ENCODE assay signal across 9 cellular contexts in genomic region chrX:47649781-47650163, GRCh38. TPM values are rescaled to one million over a fixed set of nuclear protein-coding genes. Genes with fewer than 3 reads are reported as not detected.
DNase-seq lines count a peak whose midpoint lies in the region; ATAC-seq, FAIRE-seq and TF ChIP-seq lines count a peak whose summit lies in the region.
"Had no signal": no experiment of that assay in that cellular context is flagged by ENCODE, and none has a peak within 500 bp of the region (broad histone marks: within the 10 kb centered on the region; RNA-seq: fewer than 3 reads in every experiment).

No MANE protein-coding gene starts in this region.

- peak overlapping the region; percentile 58; the same call in 1 of the 2 replicates for H3K4me2 ChIP-seq in HepG2 (ENCODE audit: low read depth, low read length)

- peaks cover 0 to 5% of the 10 kb centered on the region in 2 experiments; a peak in 3 of 5 replicates for H3K36me3 ChIP-seq in HepG2 (replicated peaks in 1 of 2; ENCODE audit: control insufficient read depth in 1 of 2, insufficient read depth in 2 of 2, low read length in 2 of 2)
- H3K36me3 ChIP-seq in tibial nerve: peaks cover 0 to 9% (median 0%) of the 10 kb centered on the region in 3 donors

- 65% methylated on average over 11 of the region's 11 CpGs for WGBS in HepG2 (ENCODE audit: low lambda C conversion rate)
- WGBS in tibial nerve, 2 donors: 0 to 45% methylated on average over 10 to 11 of the region's 11 CpGs

- no peaks in the 10 kb centered on the region for H3K9me3 Mint-ChIP-seq in activated T-cell treated with anti-CD3 and anti-CD28 coated beads, Interleukin-2, amount 50 U/mL, for 4 hours
- H3K9me3 Mint-ChIP-seq in activated naive CD8-positive, alpha-beta T cell treated with anti-CD3 and anti-CD28 coated beads, Interleukin-2, amount 10 ng/mL, durations not matched to agents 7 days and 5 days: no peaks in the 10 kb centered on the region

- H3K27ac ChIP-seq in HepG2 (ENCODE audit: extremely low read length, insufficient read depth, low read length) (no peak overlapping the region), tibial nerve (peak overlapping the region; percentile 83 to 95 (median 90))

- TF ChIP-seq RAD21 in HepG2 (CRISPR knock-in tag; IDR thresholded peaks at IDR 0.05): no peak

- CTCF ChIA-PET in HepG2 (lab: Yijun Ruan, JAX; ENCODE audit: low intra/inter-chr PET ratio, low total read pairs): no interaction called here

- no peak for ATAC-seq in activated T-cell treated with anti-CD3 and anti-CD28 coated beads, Interleukin-2, amount 50 U/mL, for 4 hours
- ATAC-seq in activated naive CD8-positive, alpha-beta T cell treated with anti-CD3 and anti-CD28 coated beads, Interleukin-2, amount 10 ng/mL, durations not matched to agents 7 days and 5 days (ENCODE audit: low read depth): no peak
- no peak for ATAC-seq in HepG2
- ATAC-seq in left colon: no peak

- DNase-seq in activated T-cell treated with anti-CD3 and anti-CD28 coated beads, Interleukin-2, amount 50 U/mL, for 4 hours: no peak
- no peak for DNase-seq in activated T-cell treated with anti-CD3 and anti-CD28 coated beads for 4 hours
- DNase-seq in activated naive CD8-positive, alpha-beta T cell treated with anti-CD3 and anti-CD28 coated beads, Interleukin-2, amount 10 ng/mL, durations not matched to agents 7 days and 5 days: no peak
- no peak for DNase-seq in HepG2 (ENCODE audit: low spot score)
- no peak for DNase-seq in tibial nerve (ENCODE audit: low spot score in 2 of 2)
- DNase-seq in inferior parietal cortex (ENCODE audit: extremely low spot score): no peak
- DNase-seq in SIG-M5 treated with dmso at 0.1 percent for 504 hours (lab: John Stamatoyannopoulos, UW; ENCODE audit: unreplicated experiment): no peak
- DNase-seq in left colon: no peak

- no peaks in the 10 kb centered on the region for H3K9me3 ChIP-seq in HepG2 (ENCODE audit: low read length)
- no peaks in the 10 kb centered on the region for H3K9me3 ChIP-seq in tibial nerve

- H3K27me3 Mint-ChIP-seq in activated T-cell treated with anti-CD3 and anti-CD28 coated beads, Interleukin-2, amount 50 U/mL, for 4 hours (ENCODE audit: low read depth): no peaks in the 10 kb centered on the region
- no peaks in the 10 kb centered on the region for H3K27me3 Mint-ChIP-seq in activated naive CD8-positive, alpha-beta T cell treated with anti-CD3 and anti-CD28 coated beads, Interleukin-2, amount 10 ng/mL, durations not matched to agents 7 days and 5 days

- no peaks in the 10 kb centered on the region for H4K20me1 ChIP-seq in HepG2 (ENCODE audit: insufficient read depth, low read length)

- POLR2A ChIA-PET in activated naive CD8-positive, alpha-beta T cell treated with anti-CD3 and anti-CD28 coated beads, Interleukin-2, amount 10 ng/mL, durations not matched to agents 7 days and 5 days (lab: Charles Lee): interaction anchor here (1.2 to 1.6 kb wide), 2 partner anchors 93 to 416 kb away, joined by 7 to 8 read pairs; no protein-coding TSS in a partner anchor
- POLR2A ChIA-PET in HepG2 (lab: Yijun Ruan, JAX): no interaction called here

- H3K27ac Mint-ChIP-seq in activated naive CD8-positive, alpha-beta T cell treated with anti-CD3 and anti-CD28 coated beads, Interleukin-2, amount 10 ng/mL, durations not matched to agents 7 days and 5 days: peak overlapping the region; percentile 93

- no TSS peak for BruUV-seq in HepG2 (replicated peaks; lab: Mats Ljungman, UMichigan)

- in situ Hi-C loops in HepG2 (cut with HindIII; ENCODE audit: extremely low pct_ligation_motif_present, low pct_unique_long_range_greater_than_20kb): no loop called here

- TF ChIP-seq EP300 in HepG2 (IDR thresholded peaks at IDR 0.05; ENCODE audit: low read depth in 2 of 2, low read length in 2 of 2) (no peak), HepG2 (CRISPR knock-in tag; IDR thresholded peaks at IDR 0.05; ENCODE audit: borderline replicate concordance) (no peak), tibial nerve (IDR thresholded peaks at IDR 0.05) (no peak)

- H3K9ac ChIP-seq in HepG2 (ENCODE audit: insufficient read depth, low read depth, low read length): peak overlapping the region; percentile 67

- peaks cover 2% of the 10 kb centered on the region for H3K79me2 ChIP-seq in HepG2 (ENCODE audit: insufficient read depth, low read length)

- H3K4me1 Mint-ChIP-seq in activated T-cell treated with anti-CD3 and anti-CD28 coated beads, Interleukin-2, amount 50 U/mL, for 4 hours (ENCODE audit: low read depth): peaks cover 41% of the 10 kb centered on the region
- peaks cover 34% of the 10 kb centered on the region for H3K4me1 Mint-ChIP-seq in activated naive CD8-positive, alpha-beta T cell treated with anti-CD3 and anti-CD28 coated beads, Interleukin-2, amount 10 ng/mL, durations not matched to agents 7 days and 5 days

- peak overlapping the region; percentile 86 for H3K4me3 Mint-ChIP-seq in activated T-cell treated with anti-CD3 and anti-CD28 coated beads, Interleukin-2, amount 50 U/mL, for 4 hours
- peak overlapping the region; percentile 93 for H3K4me3 Mint-ChIP-seq in activated naive CD8-positive, alpha-beta T cell treated with anti-CD3 and anti-CD28 coated beads, Interleukin-2, amount 10 ng/mL, durations not matched to agents 7 days and 5 days

- H2AFZ ChIP-seq in HepG2 (ENCODE audit: low read length): no peak overlapping the region

- intact Hi-C loops in HepG2 (cut with micrococcal nuclease; ENCODE audit: unreplicated experiment) (no loop called here), left colon (cut with DNase I, micrococcal nuclease) (no loop called here)

- H3K27me3 ChIP-seq in HepG2 (ENCODE audit: control insufficient read depth in 1 of 2, insufficient read depth in 2 of 2, low read length in 2 of 2) (no peaks in the 10 kb centered on the region), tibial nerve (no peaks in the 10 kb centered on the region)

- H3K36me3 Mint-ChIP-seq in activated T-cell treated with anti-CD3 and anti-CD28 coated beads, Interleukin-2, amount 50 U/mL, for 4 hours (ENCODE audit: insufficient read depth): peaks cover 36% of the 10 kb centered on the region
- peaks cover 35% of the 10 kb centered on the region for H3K36me3 Mint-ChIP-seq in activated naive CD8-positive, alpha-beta T cell treated with anti-CD3 and anti-CD28 coated beads, Interleukin-2, amount 10 ng/mL, durations not matched to agents 7 days and 5 days

- H3K4me1 ChIP-seq in HepG2 (ENCODE audit: insufficient read depth, low read length) (no peaks in the 10 kb centered on the region), tibial nerve (peaks cover 0 to 27% (median 4%) of the 10 kb centered on the region in 4 donors)

- TF ChIP-seq CTCF in HepG2 (CRISPR knock-in tag; IDR thresholded peaks at IDR 0.05) (no peak), tibial nerve (IDR thresholded peaks at IDR 0.05) (no peak)

- FAIRE-seq in HepG2 (lab: Jason Lieb, UNC): no peak

- H3K4me3 ChIP-seq in HepG2 (replicated peaks in 1 of 3; ENCODE audit: insufficient read depth in 1 of 3, low read depth in 2 of 3, low read length in 3 of 3) (peak overlapping the region in 2 of 3 experiments; percentile 57 to 66; a peak in 3 of 6 replicates), tibial nerve (peak overlapping the region; percentile 58 to 86 (median 74))

- no peak for TF ChIP-seq POLR2A in HepG2 (IDR thresholded peaks at IDR 0.05; ENCODE audit: insufficient read depth in 1 of 2, low read depth in 2 of 2, low read length in 2 of 2)
- TF ChIP-seq POLR2A in tibial nerve (IDR thresholded peaks at IDR 0.05): no peak

RNA-seq across cellular contexts. Expression of gene ELK1, which starts 0.6 kb away (rescaled TPM):
- total RNA-seq in activated T-cell treated with anti-CD3 and anti-CD28 coated beads, Interleukin-2, amount 50 U/mL, for 4 hours: 10 to 100 TPM; 70.3 to 79.6 (median 76.2) TPM
- 10 to 100 TPM; 53.5 to 54.5 TPM for total RNA-seq in activated naive CD8-positive, alpha-beta T cell treated with anti-CD3 and anti-CD28 coated beads, Interleukin-2, amount 10 ng/mL, durations not matched to agents 7 days and 5 days
- total RNA-seq in HepG2 (2016; rRNA removed; fragmentation: Illumina TruSeq; extraction: Trizol): 6.9 and 7.2 TPM in 2 replicates
- 7.6 and 7.8 TPM in 2 replicates for total RNA-seq in HepG2 (2016; cell fraction: cytosol; rRNA removed; fragmentation: Illumina TruSeq; extraction: Trizol; ENCODE audit: low read depth)
- total RNA-seq in HepG2 (2016; cell fraction: insoluble cytoplasmic fraction; rRNA removed; fragmentation: Illumina TruSeq; extraction: Trizol): 5.4 and 7.3 TPM in 2 replicates
- 21.8 and 23.5 TPM in 2 replicates for total RNA-seq in HepG2 (2016; cell fraction: membrane; rRNA removed; fragmentation: Illumina TruSeq; extraction: Trizol)
- total RNA-seq in HepG2 (2016; cell fraction: nucleus; rRNA removed; fragmentation: Illumina TruSeq; extraction: Trizol): 3.7 and 4.0 TPM in 2 replicates
- polyA plus RNA-seq in HepG2 (2011; rRNA removed): 4.3 and 4.8 TPM in 2 replicates
- 3.7 and 4.7 TPM in 2 replicates for polyA plus RNA-seq in HepG2 (2011; cell fraction: cytosol; rRNA removed)
- 10.4 and 13.0 TPM in 2 replicates for polyA plus RNA-seq in HepG2 (2011; cell fraction: nucleus; rRNA removed)
- 4.7 and 5.0 TPM in 2 replicates for polyA plus RNA-seq in HepG2 (2012)
- polyA plus RNA-seq in HepG2 (2016; cell fraction: cytosol; fragmentation: Illumina TruSeq; extraction: Trizol; ENCODE audit: low read depth): 14.9 and 16.4 TPM in 2 replicates
- 7.4 and 10.5 TPM in 2 replicates for polyA plus RNA-seq in HepG2 (2016; cell fraction: insoluble cytoplasmic fraction; fragmentation: Illumina TruSeq; extraction: Trizol; ENCODE audit: low read depth)
- 27.8 and 31.6 TPM in 2 replicates for polyA plus RNA-seq in HepG2 (2016; cell fraction: membrane; fragmentation: Illumina TruSeq; extraction: Trizol; ENCODE audit: low read depth)
- 10.0 and 10.7 TPM in 2 replicates for polyA plus RNA-seq in HepG2 (2016; cell fraction: nucleus; fragmentation: Illumina TruSeq; extraction: Trizol; ENCODE audit: insufficient read depth, low read depth)
- polyA minus RNA-seq in HepG2 (2011; rRNA and poly(A)+ RNA removed; ENCODE audit: low replicate concordance): 12.3 and 61.1 TPM in 2 replicates
- polyA minus RNA-seq in HepG2 (2011; cell fraction: cytosol; rRNA and poly(A)+ RNA removed): 3.3 and 3.5 TPM in 2 replicates
- 5.0 and 6.2 TPM in 2 replicates for polyA minus RNA-seq in HepG2 (2011; cell fraction: nucleus; rRNA and poly(A)+ RNA removed)
- total RNA-seq in tibial nerve: 10 to 100 TPM; 22.9 to 38.4 (median 25.8) TPM
- total RNA-seq in left colon: 10 to 100 TPM; 23.7 to 26.9 TPM

RNA-seq across cellular contexts. Expression of gene UXT, which starts 9.2 kb away (rescaled TPM):
- total RNA-seq in activated T-cell treated with anti-CD3 and anti-CD28 coated beads, Interleukin-2, amount 50 U/mL, for 4 hours: 100 to 1,000 TPM; 168 to 175 (median 168) TPM
- 100 to 1,000 TPM; 152 TPM for total RNA-seq in activated naive CD8-positive, alpha-beta T cell treated with anti-CD3 and anti-CD28 coated beads, Interleukin-2, amount 10 ng/mL, durations not matched to agents 7 days and 5 days
- total RNA-seq in HepG2 (2016; rRNA removed; fragmentation: Illumina TruSeq; extraction: Trizol) (107 and 130 TPM in 2 replicates), tibial nerve (100 to 1,000 TPM in 3 of 4 donors, 10 to 100 TPM in 1; 95.7 to 129 (median 118) TPM), left colon (100 to 1,000 TPM; 109 to 111 TPM)
- 90.1 and 92.2 TPM in 2 replicates for total RNA-seq in HepG2 (2016; cell fraction: cytosol; rRNA removed; fragmentation: Illumina TruSeq; extraction: Trizol; ENCODE audit: low read depth)
- total RNA-seq in HepG2 (2016; cell fraction: insoluble cytoplasmic fraction; rRNA removed; fragmentation: Illumina TruSeq; extraction: Trizol): 103 and 134 TPM in 2 replicates
- 117 and 127 TPM in 2 replicates for total RNA-seq in HepG2 (2016; cell fraction: membrane; rRNA removed; fragmentation: Illumina TruSeq; extraction: Trizol)
- 43.4 and 44.5 TPM in 2 replicates for total RNA-seq in HepG2 (2016; cell fraction: nucleus; rRNA removed; fragmentation: Illumina TruSeq; extraction: Trizol)
- 104 and 123 TPM in 2 replicates for polyA plus RNA-seq in HepG2 (2011; rRNA removed)
- polyA plus RNA-seq in HepG2 (2011; cell fraction: cytosol; rRNA removed): 117 and 118 TPM in 2 replicates
- 39.3 and 43.2 TPM in 2 replicates for polyA plus RNA-seq in HepG2 (2011; cell fraction: nucleus; rRNA removed)
- 76.7 and 90.0 TPM in 2 replicates for polyA plus RNA-seq in HepG2 (2012)
- polyA plus RNA-seq in HepG2 (2016; cell fraction: cytosol; fragmentation: Illumina TruSeq; extraction: Trizol; ENCODE audit: low read depth): 96.2 and 97.9 TPM in 2 replicates
- polyA plus RNA-seq in HepG2 (2016; cell fraction: insoluble cytoplasmic fraction; fragmentation: Illumina TruSeq; extraction: Trizol; ENCODE audit: low read depth): 123 and 126 TPM in 2 replicates
- polyA plus RNA-seq in HepG2 (2016; cell fraction: membrane; fragmentation: Illumina TruSeq; extraction: Trizol; ENCODE audit: low read depth): 96.8 and 107 TPM in 2 replicates
- 58.7 and 62.0 TPM in 2 replicates for polyA plus RNA-seq in HepG2 (2016; cell fraction: nucleus; fragmentation: Illumina TruSeq; extraction: Trizol; ENCODE audit: insufficient read depth, low read depth)
- polyA minus RNA-seq in HepG2 (2011; rRNA and poly(A)+ RNA removed; ENCODE audit: low replicate concordance): 29.9 and 124 TPM in 2 replicates
- 22.0 and 22.2 TPM in 2 replicates for polyA minus RNA-seq in HepG2 (2011; cell fraction: cytosol; rRNA and poly(A)+ RNA removed)
- 46.2 and 52.3 TPM in 2 replicates for polyA minus RNA-seq in HepG2 (2011; cell fraction: nucleus; rRNA and poly(A)+ RNA removed)

RNA-seq across cellular contexts. Expression of gene CFP, which starts 20.0 kb away (rescaled TPM):
- total RNA-seq in activated T-cell treated with anti-CD3 and anti-CD28 coated beads, Interleukin-2, amount 50 U/mL, for 4 hours: 1 to 10 TPM; 1.2 to 1.8 (median 1.6) TPM
- total RNA-seq in activated naive CD8-positive, alpha-beta T cell treated with anti-CD3 and anti-CD28 coated beads, Interleukin-2, amount 10 ng/mL, durations not matched to agents 7 days and 5 days: 10 to 100 TPM; 14.1 to 14.6 TPM
- total RNA-seq in HepG2 (2016; rRNA removed; fragmentation: Illumina TruSeq; extraction: Trizol) (not detected in 2 replicates), tibial nerve (10 to 100 TPM in 3 of 4 donors, 1 to 10 TPM in 1; 2.2 to 15.6 (median 12.1) TPM), left colon (1 to 10 TPM; 1.2 to 3.5 TPM)
- not detected in 2 replicates for total RNA-seq in HepG2 (2016; cell fraction: cytosol; rRNA removed; fragmentation: Illumina TruSeq; extraction: Trizol; ENCODE audit: low read depth)
- not detected in 2 replicates for total RNA-seq in HepG2 (2016; cell fraction: insoluble cytoplasmic fraction; rRNA removed; fragmentation: Illumina TruSeq; extraction: Trizol)
- not detected in 2 replicates for total RNA-seq in HepG2 (2016; cell fraction: membrane; rRNA removed; fragmentation: Illumina TruSeq; extraction: Trizol)
- total RNA-seq in HepG2 (2016; cell fraction: nucleus; rRNA removed; fragmentation: Illumina TruSeq; extraction: Trizol): 0.31 TPM in 1 of 2 replicates, not detected in the other
- polyA plus RNA-seq in HepG2 (2011; rRNA removed): 0.01 TPM in 1 of 2 replicates, not detected in the other
- polyA plus RNA-seq in HepG2 (2011; cell fraction: cytosol; rRNA removed): not detected in 2 replicates
- polyA plus RNA-seq in HepG2 (2011; cell fraction: nucleus; rRNA removed): 0.03 and 0.11 TPM in 2 replicates
- 0.09 TPM in 1 of 2 replicates, not detected in the other for polyA plus RNA-seq in HepG2 (2012)
- not detected in 2 replicates for polyA plus RNA-seq in HepG2 (2016; cell fraction: cytosol; fragmentation: Illumina TruSeq; extraction: Trizol; ENCODE audit: low read depth)
- polyA plus RNA-seq in HepG2 (2016; cell fraction: insoluble cytoplasmic fraction; fragmentation: Illumina TruSeq; extraction: Trizol; ENCODE audit: low read depth): not detected in 2 replicates
- polyA plus RNA-seq in HepG2 (2016; cell fraction: membrane; fragmentation: Illumina TruSeq; extraction: Trizol; ENCODE audit: low read depth): not detected in 2 replicates
- polyA plus RNA-seq in HepG2 (2016; cell fraction: nucleus; fragmentation: Illumina TruSeq; extraction: Trizol; ENCODE audit: insufficient read depth, low read depth): not detected in 2 replicates
- polyA minus RNA-seq in HepG2 (2011; rRNA and poly(A)+ RNA removed; ENCODE audit: low replicate concordance): 0.34 and 0.77 TPM in 2 replicates
- not detected in 2 replicates for polyA minus RNA-seq in HepG2 (2011; cell fraction: cytosol; rRNA and poly(A)+ RNA removed)
- 0.13 TPM in 1 of 2 replicates, not detected in the other for polyA minus RNA-seq in HepG2 (2011; cell fraction: nucleus; rRNA and poly(A)+ RNA removed)
- total RNA-seq: M059J had no signal

RNA-seq across cellular contexts. Expression of gene SYN1, which starts 30.1 kb away (rescaled TPM):
- total RNA-seq in activated T-cell treated with anti-CD3 and anti-CD28 coated beads, Interleukin-2, amount 50 U/mL, for 4 hours: under 1 TPM; 0.23 to 0.43 (median 0.24) TPM
- total RNA-seq in activated naive CD8-positive, alpha-beta T cell treated with anti-CD3 and anti-CD28 coated beads, Interleukin-2, amount 10 ng/mL, durations not matched to agents 7 days and 5 days: under 1 TPM; 0.37 to 1.00 TPM
- not detected in 2 replicates for total RNA-seq in HepG2 (2016; rRNA removed; fragmentation: Illumina TruSeq; extraction: Trizol)
- total RNA-seq in HepG2 (2016; cell fraction: cytosol; rRNA removed; fragmentation: Illumina TruSeq; extraction: Trizol; ENCODE audit: low read depth): not detected in 2 replicates
- total RNA-seq in HepG2 (2016; cell fraction: insoluble cytoplasmic fraction; rRNA removed; fragmentation: Illumina TruSeq; extraction: Trizol): not detected in 2 replicates
- total RNA-seq in HepG2 (2016; cell fraction: membrane; rRNA removed; fragmentation: Illumina TruSeq; extraction: Trizol): not detected in 2 replicates
- total RNA-seq in HepG2 (2016; cell fraction: nucleus; rRNA removed; fragmentation: Illumina TruSeq; extraction: Trizol): not detected in 2 replicates
- not detected in 2 replicates for polyA plus RNA-seq in HepG2 (2011; rRNA removed)
- not detected in 2 replicates for polyA plus RNA-seq in HepG2 (2011; cell fraction: cytosol; rRNA removed)
- not detected in 2 replicates for polyA plus RNA-seq in HepG2 (2011; cell fraction: nucleus; rRNA removed)
- not detected in 2 replicates for polyA plus RNA-seq in HepG2 (2012)
- polyA plus RNA-seq in HepG2 (2016; cell fraction: cytosol; fragmentation: Illumina TruSeq; extraction: Trizol; ENCODE audit: low read depth): 0.03 and 0.14 TPM in 2 replicates
- polyA plus RNA-seq in HepG2 (2016; cell fraction: insoluble cytoplasmic fraction; fragmentation: Illumina TruSeq; extraction: Trizol; ENCODE audit: low read depth): not detected in 2 replicates
- 0.08 and 0.29 TPM in 2 replicates for polyA plus RNA-seq in HepG2 (2016; cell fraction: membrane; fragmentation: Illumina TruSeq; extraction: Trizol; ENCODE audit: low read depth)
- polyA plus RNA-seq in HepG2 (2016; cell fraction: nucleus; fragmentation: Illumina TruSeq; extraction: Trizol; ENCODE audit: insufficient read depth, low read depth): not detected in 2 replicates
- 0.07 TPM in 1 of 2 replicates, not detected in the other for polyA minus RNA-seq in HepG2 (2011; rRNA and poly(A)+ RNA removed; ENCODE audit: low replicate concordance)
- polyA minus RNA-seq in HepG2 (2011; cell fraction: cytosol; rRNA and poly(A)+ RNA removed): not detected in 2 replicates
- not detected in 2 replicates for polyA minus RNA-seq in HepG2 (2011; cell fraction: nucleus; rRNA and poly(A)+ RNA removed)
- 1 to 10 TPM in 1 of 4 donors, under 1 TPM in 1, not detected in 2; 0.42 to 1.2 TPM for total RNA-seq in tibial nerve
- total RNA-seq in left colon: under 1 TPM; 0.50 to 0.73 TPM
